ENCODE assay signal across 18 cellular contexts in genomic region chr1:943545-944340, GRCh38. TPM values are rescaled to one million over a fixed set of nuclear protein-coding genes. Genes with fewer than 3 reads are reported as not detected.
DNase-seq lines count a peak whose midpoint lies in the region; ATAC-seq and TF ChIP-seq lines count a peak whose summit lies in the region.
"Had no signal": no experiment of that assay in that cellular context is flagged by ENCODE, and none has a peak within 500 bp of the region (broad histone marks: within the 10 kb centered on the region; RNA-seq: fewer than 3 reads in every experiment).

No MANE protein-coding gene starts in this region.

- H3K36me3 Mint-ChIP-seq in activated T-helper 1 cell treated with anti-CD3 and anti-CD28 coated beads, Interleukin-12 subunit alpha, Interleukin-12 subunit beta, Interleukin-2, Interleukin-4 antibody, amounts not matched to agents 30 ng/mL and 10 ng/mL and 1 ng/mL, durations not matched to agents 14 hours and 24 hours and 36 hours (ENCODE audit: low read depth): peaks cover 13% of the 10 kb centered on the region

- H3K9me3 Mint-ChIP-seq in activated T-helper 1 cell treated with anti-CD3 and anti-CD28 coated beads, Interleukin-12 subunit alpha, Interleukin-12 subunit beta, Interleukin-2, Interleukin-4 antibody, amounts not matched to agents 30 ng/mL and 10 ng/mL and 1 ng/mL, durations not matched to agents 14 hours and 24 hours and 36 hours: no peaks in the 10 kb centered on the region
- H3K9me3 Mint-ChIP-seq: activated CD4-positive, alpha-beta T cell treated with anti-CD3 and anti-CD28 coated beads, Interleukin-2, amount 10 ng/mL, durations not matched to agents 7 days and 5 days; CD8-positive, alpha-beta T cell; IgD-negative memory B cell; naive thymus-derived CD8-positive, alpha-beta T cell; T-helper 2 cell treated with Interferon-gamma antibody and Interleukin-4, amounts not matched to agents 5 μg/mL and 100 μg/mL, for 36 hours had no signal

- CTCF ChIA-PET in SK-N-SH (lab: Yijun Ruan, JAX): interaction anchor here (0.6 to 8.9 kb wide), 6 partner anchors 13 to 58 kb away, joined by 3 to 125 read pairs (median 4); no protein-coding TSS in a partner anchor

- H2AFZ ChIP-seq in SK-N-SH (ENCODE audit: low read depth): no peak overlapping the region

- no peaks in the 10 kb centered on the region for H4K20me1 ChIP-seq in SK-N-SH (ENCODE audit: insufficient read depth)

- intact Hi-C loops in stomach (cut with DNase I; ENCODE audit: low total_unique reads): loop anchor here (5.0 kb wide), 1 partner anchor 41 kb away; no protein-coding TSS in a partner anchor
- intact Hi-C loops in activated T-helper 1 cell treated with anti-CD3 and anti-CD28 coated beads, Interleukin-12 subunit alpha, Interleukin-12 subunit beta, Interleukin-2, Interleukin-4 antibody, amounts not matched to agents 30 ng/mL and 10 ng/mL and 1 ng/mL, durations not matched to agents 14 hours and 24 hours and 36 hours (cut with micrococcal nuclease): no loop called here

- TF ChIP-seq CTCF in SK-N-SH (IDR thresholded peaks at IDR 0.05): no peak
- TF ChIP-seq CTCF in WERI-Rb-1 (IDR thresholded peaks at IDR 0.05; ENCODE audit: low read depth, low read length): no peak
- no peak for TF ChIP-seq CTCF in stomach (IDR thresholded peaks at IDR 0.05)

- no peak for TF ChIP-seq RAD21 in SK-N-SH (IDR thresholded peaks at IDR 0.05; ENCODE audit: low read length)

- POLR2A ChIA-PET in SK-N-SH (lab: Yijun Ruan, JAX): interaction anchor here (3.2 kb wide), 1 partner anchor 39 kb away, joined by 13 read pairs; no protein-coding TSS in a partner anchor

- peaks cover 0 to 39% of the 10 kb centered on the region in 2 experiments for H3K36me3 ChIP-seq in SK-N-SH (replicated peaks in 1 of 2; ENCODE audit: control insufficient read depth in 1 of 2, insufficient read depth in 2 of 2, low read length in 1 of 2)
- peaks cover 46% of the 10 kb centered on the region for H3K36me3 ChIP-seq in WERI-Rb-1
- peaks cover 30 to 46% (median 44%) of the 10 kb centered on the region in 4 donors for H3K36me3 ChIP-seq in stomach

- no peaks in the 10 kb centered on the region for H3K27me3 ChIP-seq in SK-N-SH (ENCODE audit: insufficient read depth)
- no peaks in the 10 kb centered on the region for H3K27me3 ChIP-seq in WERI-Rb-1 (ENCODE audit: insufficient read depth, low read depth, severe bottlenecking)
- peaks cover 0 to 52% (median 44%) of the 10 kb centered on the region in 3 donors for H3K27me3 ChIP-seq in stomach

- H3K4me1 ChIP-seq in SK-N-SH (ENCODE audit: control insufficient read depth in 1 of 2, insufficient read depth in 2 of 2, low read depth in 1 of 2, low read length in 1 of 2) (peaks cover 0 to 59% of the 10 kb centered on the region in 2 experiments; a peak in 1 of 4 replicates), stomach (peaks cover 36 to 66% (median 46%) of the 10 kb centered on the region in 4 donors)

- peaks cover 20% of the 10 kb centered on the region for H3F3A ChIP-seq in SK-N-SH (replicated peaks; ENCODE audit: insufficient read depth)

- H3K4me1 Mint-ChIP-seq in activated T-helper 1 cell treated with anti-CD3 and anti-CD28 coated beads, Interleukin-12 subunit alpha, Interleukin-12 subunit beta, Interleukin-2, Interleukin-4 antibody, amounts not matched to agents 30 ng/mL and 10 ng/mL and 1 ng/mL, durations not matched to agents 14 hours and 24 hours and 36 hours (ENCODE audit: low read depth): peaks cover 4% of the 10 kb centered on the region

- no peak for ATAC-seq in SK-N-SH treated with all-trans-retinoic acid at 6 μM for 48 hours
- no peak for ATAC-seq in GM19324 (IDR thresholded peaks at IDR 0.05; ENCODE audit: low FRiP score, unreplicated experiment)

- H3K4me2 ChIP-seq in SK-N-SH: no peak overlapping the region

- no peak overlapping the region for H3K4me3 Mint-ChIP-seq in activated T-helper 1 cell treated with anti-CD3 and anti-CD28 coated beads, Interleukin-12 subunit alpha, Interleukin-12 subunit beta, Interleukin-2, Interleukin-4 antibody, amounts not matched to agents 30 ng/mL and 10 ng/mL and 1 ng/mL, durations not matched to agents 14 hours and 24 hours and 36 hours
- H3K4me3 Mint-ChIP-seq: activated CD4-positive, alpha-beta T cell treated with anti-CD3 and anti-CD28 coated beads, Interleukin-2, amount 10 ng/mL, durations not matched to agents 7 days and 5 days; CD8-positive, alpha-beta T cell; T-helper 2 cell treated with Interferon-gamma antibody and Interleukin-4, amounts not matched to agents 5 μg/mL and 100 μg/mL, for 36 hours had no signal

- no peaks in the 10 kb centered on the region for H3K9me3 ChIP-seq in SK-N-SH
- H3K9me3 ChIP-seq in WERI-Rb-1 (ENCODE audit: severe bottlenecking): no peaks in the 10 kb centered on the region
- no peaks in the 10 kb centered on the region for H3K9me3 ChIP-seq in stomach
- H3K9me3 ChIP-seq: left lung had no signal

- no peaks in the 10 kb centered on the region for H3K79me2 ChIP-seq in SK-N-SH (ENCODE audit: insufficient read depth)

- H3K4me3 ChIP-seq in SK-N-SH (ENCODE audit: low read depth in 2 of 2, low read length in 1 of 2) (no peak overlapping the region), WERI-Rb-1 (ENCODE audit: low read depth, low read length) (no peak overlapping the region), stomach (no peak overlapping the region)

- no peak overlapping the region for H3K9ac ChIP-seq in SK-N-SH

- DNase-seq in SK-N-SH: no peak
- DNase-seq in WERI-Rb-1: no peak
- peak; percentile 40 for DNase-seq in iPS-NIHi7 (ENCODE audit: extremely low spot score)
- DNase-seq in stomach: no peak
- DNase-seq in HuH-7 (ENCODE audit: low spot score): no peak
- no peak for DNase-seq in activated T-helper 1 cell treated with anti-CD3 and anti-CD28 coated beads, Interleukin-12 subunit alpha, Interleukin-12 subunit beta, Interleukin-2, Interleukin-4 antibody, amounts not matched to agents 30 ng/mL and 10 ng/mL and 1 ng/mL, durations not matched to agents 14 hours and 24 hours and 36 hours (ENCODE audit: low spot score)
- DNase-seq: 8988T; activated CD4-positive, alpha-beta T cell treated with anti-CD3 and anti-CD28 coated beads, Interleukin-2, amount 10 ng/mL, durations not matched to agents 7 days and 5 days; CD8-positive, alpha-beta T cell; dorsolateral prefrontal cortex; EL; naive thymus-derived CD8-positive, alpha-beta T cell; NCI-H1092 had no signal

- no peak for TF ChIP-seq POLR2A in stomach (IDR thresholded peaks at IDR 0.05)

- WGBS in SK-N-SH (ENCODE audit: low lambda C conversion rate): 88% methylated on average over 13 of the region's 27 CpGs
- WGBS in stomach, 5 donors: 68 to 75% (median 71%) methylated on average over 23 to 27 of the region's 27 CpGs

- H3K27ac ChIP-seq in SK-N-SH (ENCODE audit: low read depth in 2 of 2, low read length in 1 of 2) (peak overlapping the region in 1 of 2 experiments; percentile 86; a peak in 2 of 4 replicates), WERI-Rb-1 (peak overlapping the region; percentile 91), stomach (peak overlapping the region in 4 of 5 donors; percentile 60 to 84 (median 82))

- H3K27me3 Mint-ChIP-seq in activated T-helper 1 cell treated with anti-CD3 and anti-CD28 coated beads, Interleukin-12 subunit alpha, Interleukin-12 subunit beta, Interleukin-2, Interleukin-4 antibody, amounts not matched to agents 30 ng/mL and 10 ng/mL and 1 ng/mL, durations not matched to agents 14 hours and 24 hours and 36 hours (ENCODE audit: insufficient read depth): peaks cover 18% of the 10 kb centered on the region

- H3K9me2 ChIP-seq in SK-N-SH: no peaks in the 10 kb centered on the region

- H3K27ac Mint-ChIP-seq in activated T-helper 1 cell treated with anti-CD3 and anti-CD28 coated beads, Interleukin-12 subunit alpha, Interleukin-12 subunit beta, Interleukin-2, Interleukin-4 antibody, amounts not matched to agents 30 ng/mL and 10 ng/mL and 1 ng/mL, durations not matched to agents 14 hours and 24 hours and 36 hours: no peak overlapping the region
- H3K27ac Mint-ChIP-seq: activated CD4-positive, alpha-beta T cell treated with anti-CD3 and anti-CD28 coated beads, Interleukin-2, amount 10 ng/mL, durations not matched to agents 7 days and 5 days; CD8-positive, alpha-beta T cell; IgD-negative memory B cell; naive thymus-derived CD8-positive, alpha-beta T cell; T-helper 2 cell treated with Interferon-gamma antibody and Interleukin-4, amounts not matched to agents 5 μg/mL and 100 μg/mL, for 36 hours had no signal

- TF ChIP-seq EP300 in SK-N-SH (IDR thresholded peaks at IDR 0.05; ENCODE audit: borderline replicate concordance in 1 of 2, low read depth in 1 of 2, low read length in 1 of 2): no peak
- TF ChIP-seq EP300 in stomach (IDR thresholded peaks at IDR 0.05): no peak

RNA-seq across cellular contexts. Expression of gene NOC2L, which starts 15.3 kb away (rescaled TPM):
- polyA plus RNA-seq in SK-N-SH (2012; rRNA removed) (114 and 124 TPM in 2 replicates), stomach (10 to 100 TPM; 33.5 to 57.9 (median 50.1) TPM)
- polyA plus RNA-seq in SK-N-SH (2012; cell fraction: cytosol; rRNA removed): 77.5 and 83.1 TPM in 2 replicates
- 214 and 215 TPM in 2 replicates for polyA plus RNA-seq in SK-N-SH (2012; cell fraction: nucleus; rRNA removed)
- total RNA-seq in stomach: 10 to 100 TPM; 30.4 to 69.2 (median 40.3) TPM
- total RNA-seq in activated T-helper 1 cell treated with anti-CD3 and anti-CD28 coated beads, Interleukin-12 subunit alpha, Interleukin-12 subunit beta, Interleukin-2, Interleukin-4 antibody, amounts not matched to agents 30 ng/mL and 10 ng/mL and 1 ng/mL, durations not matched to agents 14 hours and 24 hours and 36 hours: 180 TPM in 2 replicates

RNA-seq across cellular contexts. Expression of gene KLHL17, which starts 16.6 kb away (rescaled TPM):
- polyA plus RNA-seq in SK-N-SH (2012; rRNA removed): 27.3 and 28.1 TPM in 2 replicates
- 3.6 and 5.7 TPM in 2 replicates for polyA plus RNA-seq in SK-N-SH (2012; cell fraction: cytosol; rRNA removed)
- 220 and 295 TPM in 2 replicates for polyA plus RNA-seq in SK-N-SH (2012; cell fraction: nucleus; rRNA removed)
- 10 to 100 TPM in 2 of 5 donors, 1 to 10 TPM in 3; 1.7 to 99.9 (median 8.1) TPM for total RNA-seq in stomach
- polyA plus RNA-seq in stomach: 10 to 100 TPM in 1 of 3 donors, 1 to 10 TPM in 2; 6.0 to 19.3 (median 7.2) TPM
- 47.3 and 49.7 TPM in 2 replicates for total RNA-seq in activated T-helper 1 cell treated with anti-CD3 and anti-CD28 coated beads, Interleukin-12 subunit alpha, Interleukin-12 subunit beta, Interleukin-2, Interleukin-4 antibody, amounts not matched to agents 30 ng/mL and 10 ng/mL and 1 ng/mL, durations not matched to agents 14 hours and 24 hours and 36 hours

RNA-seq across cellular contexts. Expression of gene SAMD11, which starts 20.0 kb away (rescaled TPM):
- polyA plus RNA-seq in SK-N-SH (2012; rRNA removed) (2.1 and 3.7 TPM in 2 replicates), stomach (10 to 100 TPM in 1 of 3 donors, 1 to 10 TPM in 2; 3.5 to 23.3 (median 4.3) TPM)
- polyA plus RNA-seq in SK-N-SH (2012; cell fraction: cytosol; rRNA removed): 1.8 and 2.7 TPM in 2 replicates
- polyA plus RNA-seq in SK-N-SH (2012; cell fraction: nucleus; rRNA removed): 16.3 and 25.0 TPM in 2 replicates
- total RNA-seq in stomach: 1 to 10 TPM in 4 of 5 donors, not detected in 1; 3.6 to 9.8 (median 4.7) TPM
- not detected in 2 replicates for total RNA-seq in activated T-helper 1 cell treated with anti-CD3 and anti-CD28 coated beads, Interleukin-12 subunit alpha, Interleukin-12 subunit beta, Interleukin-2, Interleukin-4 antibody, amounts not matched to agents 30 ng/mL and 10 ng/mL and 1 ng/mL, durations not matched to agents 14 hours and 24 hours and 36 hours
- total RNA-seq: activated CD4-positive, alpha-beta T cell treated with anti-CD3 and anti-CD28 coated beads, Interleukin-2, amount 10 ng/mL, durations not matched to agents 7 days and 5 days; CD8-positive, alpha-beta T cell; naive thymus-derived CD8-positive, alpha-beta T cell had no signal
- polyA plus RNA-seq: IgD-negative memory B cell had no signal

RNA-seq across cellular contexts. Expression of gene PLEKHN1, which starts 22.5 kb away (rescaled TPM):
- not detected in 2 replicates for polyA plus RNA-seq in SK-N-SH (2012; rRNA removed)
- not detected in 2 replicates for polyA plus RNA-seq in SK-N-SH (2012; cell fraction: cytosol; rRNA removed)
- 0.13 and 0.25 TPM in 2 replicates for polyA plus RNA-seq in SK-N-SH (2012; cell fraction: nucleus; rRNA removed)
- 10 to 100 TPM in 1 of 5 donors, under 1 TPM in 3, not detected in 1; 0.29 to 29.2 (median 0.50) TPM for total RNA-seq in stomach
- 10 to 100 TPM in 1 of 3 donors, 1 to 10 TPM in 1, not detected in 1; 2.9 to 13.6 TPM for polyA plus RNA-seq in stomach
- total RNA-seq in activated T-helper 1 cell treated with anti-CD3 and anti-CD28 coated beads, Interleukin-12 subunit alpha, Interleukin-12 subunit beta, Interleukin-2, Interleukin-4 antibody, amounts not matched to agents 30 ng/mL and 10 ng/mL and 1 ng/mL, durations not matched to agents 14 hours and 24 hours and 36 hours: 1.7 and 1.8 TPM in 2 replicates

RNA-seq across cellular contexts. Expression of gene PERM1, which starts 38.1 kb away (rescaled TPM):
- polyA plus RNA-seq in SK-N-SH (2012; rRNA removed) (0.18 and 0.25 TPM in 2 replicates), stomach (under 1 TPM; 0.37 to 0.88 (median 0.46) TPM)
- polyA plus RNA-seq in SK-N-SH (2012; cell fraction: cytosol; rRNA removed): 0.13 and 0.18 TPM in 2 replicates
- 0.73 and 1.4 TPM in 2 replicates for polyA plus RNA-seq in SK-N-SH (2012; cell fraction: nucleus; rRNA removed)
- under 1 TPM in 1 of 5 donors, not detected in 4; 0.43 TPM for total RNA-seq in stomach
- total RNA-seq in activated T-helper 1 cell treated with anti-CD3 and anti-CD28 coated beads, Interleukin-12 subunit alpha, Interleukin-12 subunit beta, Interleukin-2, Interleukin-4 antibody, amounts not matched to agents 30 ng/mL and 10 ng/mL and 1 ng/mL, durations not matched to agents 14 hours and 24 hours and 36 hours: not detected in 2 replicates
- total RNA-seq: activated CD4-positive, alpha-beta T cell treated with anti-CD3 and anti-CD28 coated beads, Interleukin-2, amount 10 ng/mL, durations not matched to agents 7 days and 5 days; left lung; naive thymus-derived CD8-positive, alpha-beta T cell had no signal
- polyA plus RNA-seq: IgD-negative memory B cell; naive thymus-derived CD8-positive, alpha-beta T cell had no signal
